1 cellular context compared by ENCODE assay signal in the genomic region with DNA sequence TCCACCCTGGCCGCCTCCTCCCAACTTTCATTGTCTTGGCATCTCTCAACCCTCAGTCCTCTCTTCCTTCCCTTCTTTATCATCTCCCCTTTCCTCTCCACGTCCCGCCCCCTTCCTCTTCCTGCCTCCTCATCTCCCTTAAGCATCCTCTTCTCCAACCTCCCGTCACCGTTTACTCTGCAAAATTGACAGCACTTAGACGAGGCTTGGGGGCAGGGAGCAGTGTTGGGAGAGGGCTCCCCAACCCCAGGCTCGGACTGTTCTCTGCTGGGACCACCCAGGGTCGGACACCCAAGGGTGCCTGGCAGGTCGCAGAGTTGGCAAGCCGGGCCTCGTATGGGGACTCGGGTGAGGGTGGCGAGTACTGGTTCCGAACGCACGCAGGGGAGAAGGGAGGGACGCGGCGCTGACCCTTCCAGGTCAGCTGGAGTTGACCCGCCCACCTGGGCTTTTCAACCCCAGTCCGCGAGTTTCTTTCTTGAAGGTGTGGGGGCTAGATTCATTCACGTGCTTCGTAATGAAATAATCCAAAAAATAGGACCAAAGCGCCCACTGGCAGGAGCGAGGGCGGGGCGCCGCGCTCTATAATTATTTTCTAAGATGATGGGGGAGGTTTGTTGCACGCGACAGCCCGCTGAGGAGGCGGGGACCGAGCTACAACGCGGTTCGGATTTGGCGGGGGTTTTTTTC.
TF ChIP-seq lines count a peak whose summit lies in the region.

No MANE protein-coding gene starts in this region.

TF ChIP-seq in endothelial cell of umbilical vein, 7 proteins besides CTCF, POLR2A, EP300 and RAD21:
- TF ChIP-seq GATA2 (IDR thresholded peaks at IDR 0.05; ENCODE audit: insufficient read depth, insufficient read length, low read depth, low read length) (no peak), EZH2 (IDR thresholded peaks at IDR 0.05; ENCODE audit: borderline replicate concordance, low read depth, low read length, severe bottlenecking) (no peak), JUN (IDR thresholded peaks at IDR 0.05; ENCODE audit: borderline replicate concordance, insufficient read depth, insufficient read length, low read depth) (no peak), POLR2AphosphoS5 (IDR thresholded peaks at IDR 0.05; ENCODE audit: insufficient read depth, low read depth, low read length) (peak; percentile 23), FOS (IDR thresholded peaks at IDR 0.05; ENCODE audit: borderline replicate concordance, insufficient read depth, low read length) (no peak), MYC (IDR thresholded peaks at IDR 0.05; ENCODE audit: low read depth, low read length) (no peak)
- TF ChIP-seq, protein P1, sequence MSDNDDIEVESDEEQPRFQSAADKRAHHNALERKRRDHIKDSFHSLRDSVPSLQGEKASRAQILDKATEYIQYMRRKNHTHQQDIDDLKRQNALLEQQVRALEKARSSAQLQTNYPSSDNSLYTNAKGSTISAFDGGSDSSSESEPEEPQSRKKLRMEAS (IDR thresholded peaks at IDR 0.05; ENCODE audit: insufficient read depth, insufficient read length), result no peak
